Comparison of ENCODE assay signal across 1 cellular context in genomic region chr6:21423106-21423854, GRCh38.
A peak's percentile ranks its signal among the peaks of the same experiment; 100 is the strongest.
TF ChIP-seq lines count a peak whose summit lies in the region.

No MANE protein-coding gene starts in this region.

TF ChIP-seq in H1, 55 proteins besides CTCF, POLR2A, EP300 and RAD21:
- TF ChIP-seq E2F6 (IDR thresholded peaks at IDR 0.05) (peak; percentile 36; the same call in 1 of the 2 replicates), EZH2 (IDR thresholded peaks at IDR 0.05; ENCODE audit: low read depth, low read length, severe bottlenecking) (no peak), KDM5A (IDR thresholded peaks at IDR 0.05; ENCODE audit: low read length) (no peak), TAF1 (IDR thresholded peaks at IDR 0.05; ENCODE audit: low read depth, low read length) (no peak), PHF8 (conservative IDR thresholded peaks at IDR 0.05; ENCODE audit: low read depth, low read length) (no peak), CHD1 (IDR thresholded peaks at IDR 0.05; ENCODE audit: low read depth, low read length) (no peak), SIX5 (IDR thresholded peaks at IDR 0.05; ENCODE audit: low read depth, low read length) (no peak), SIRT6 (IDR thresholded peaks at IDR 0.05; ENCODE audit: low read length) (no peak), TAF7 (optimal IDR thresholded peaks at IDR 0.05; ENCODE audit: borderline replicate concordance, low read depth, low read length) (no peak), NRF1 (IDR thresholded peaks at IDR 0.05; ENCODE audit: low read depth, low read length) (no peak), SP2 (IDR thresholded peaks at IDR 0.05; ENCODE audit: low read length) (no peak), ZNF274 (IDR thresholded peaks at IDR 0.05; ENCODE audit: borderline replicate concordance, extremely low read depth, low read length) (no peak), MAX (IDR thresholded peaks at IDR 0.05) (0 out of 2 replicates have a peak, but pooled peaks have one; percentile 25)
